ENCODE assay signal across 3 cellular contexts in the genomic region with DNA sequence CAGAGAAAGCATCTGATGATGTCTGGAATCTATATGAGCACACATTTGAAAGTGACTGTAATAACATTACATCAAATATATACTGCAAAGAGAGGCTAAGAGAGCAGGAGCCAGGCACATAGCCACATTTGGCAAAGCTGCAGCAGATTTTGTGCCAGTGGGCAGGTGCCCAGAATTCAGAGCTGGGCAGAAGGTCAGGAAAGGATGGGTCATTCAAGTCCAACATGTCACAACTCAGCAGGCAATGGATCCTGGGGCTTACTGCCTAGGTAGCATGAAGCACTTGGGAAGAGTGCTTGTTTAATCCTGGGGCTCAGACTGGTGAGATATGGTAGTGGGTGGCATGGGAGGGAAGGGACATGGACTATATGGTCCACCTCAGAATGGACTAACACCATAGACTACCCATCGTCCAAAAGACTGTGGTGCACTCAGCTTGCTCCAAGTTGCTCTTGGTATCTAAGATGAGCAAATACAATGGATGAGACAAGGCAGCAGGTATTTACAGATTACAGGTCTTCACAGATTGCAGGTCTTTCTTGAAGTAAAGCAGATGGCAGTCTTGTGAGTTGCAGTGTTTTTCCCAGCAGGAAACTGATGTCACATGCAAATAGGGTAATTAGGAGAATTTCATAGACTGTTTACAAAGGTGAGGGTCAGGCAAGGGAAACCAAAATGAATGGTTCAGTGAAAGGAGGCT.
TF ChIP-seq lines count a peak whose summit lies in the region.

No MANE protein-coding gene starts in this region.

TF ChIP-seq in A549, 52 proteins besides CTCF, POLR2A, EP300 and RAD21:
- no peak for TF ChIP-seq SREBF2 (IDR thresholded peaks at IDR 0.05)
- no peak for TF ChIP-seq JUNB (IDR thresholded peaks at IDR 0.05)
- TF ChIP-seq, protein P1, sequence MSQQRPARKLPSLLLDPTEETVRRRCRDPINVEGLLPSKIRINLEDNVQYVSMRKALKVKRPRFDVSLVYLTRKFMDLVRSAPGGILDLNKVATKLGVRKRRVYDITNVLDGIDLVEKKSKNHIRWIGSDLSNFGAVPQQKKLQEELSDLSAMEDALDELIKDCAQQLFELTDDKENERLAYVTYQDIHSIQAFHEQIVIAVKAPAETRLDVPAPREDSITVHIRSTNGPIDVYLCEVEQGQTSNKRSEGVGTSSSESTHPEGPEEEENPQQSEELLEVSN (IDR thresholded peaks at IDR 0.05; ENCODE audit: borderline replicate concordance, low read depth): no peak
- TF ChIP-seq KDM1A (IDR thresholded peaks at IDR 0.05; ENCODE audit: low read depth): no peak
- TF ChIP-seq ZFP36 (IDR thresholded peaks at IDR 0.05; ENCODE audit: borderline replicate concordance, partially characterized antibody): no peak
- no peak for TF ChIP-seq JUN (IDR thresholded peaks at IDR 0.05)
- TF ChIP-seq CEBPB (IDR thresholded peaks at IDR 0.05): no peak
- TF ChIP-seq FOSL2 (IDR thresholded peaks at IDR 0.05): no peak
- no peak for TF ChIP-seq FOSL2 (CRISPR knock-in tag; IDR thresholded peaks at IDR 0.05)
- TF ChIP-seq CBX8 (IDR thresholded peaks at IDR 0.05): no peak
- TF ChIP-seq KDM5A (IDR thresholded peaks at IDR 0.05): no peak
- TF ChIP-seq CBX2 (IDR thresholded peaks at IDR 0.05; ENCODE audit: borderline replicate concordance, low read depth): no peak
- no peak for TF ChIP-seq PHF8 (IDR thresholded peaks at IDR 0.05; ENCODE audit: borderline replicate concordance, low read depth)
- TF ChIP-seq RFX5 (IDR thresholded peaks at IDR 0.05): no peak
- TF ChIP-seq NR3C1 (IDR thresholded peaks at IDR 0.05): no peak
- TF ChIP-seq CHD2 (IDR thresholded peaks at IDR 0.05; ENCODE audit: low read length, partially characterized antibody): no peak
- no peak for TF ChIP-seq EHF (CRISPR knock-in tag; IDR thresholded peaks at IDR 0.05)

TF ChIP-seq in IMR-90, 13 proteins besides CTCF, POLR2A, EP300 and RAD21:
- TF ChIP-seq RCOR1 (IDR thresholded peaks at IDR 0.05; ENCODE audit: insufficient replicate concordance, low read length): no peak
- TF ChIP-seq CEBPB (IDR thresholded peaks at IDR 0.05; ENCODE audit: low read depth, low read length): no peak
- TF ChIP-seq, protein P2, sequence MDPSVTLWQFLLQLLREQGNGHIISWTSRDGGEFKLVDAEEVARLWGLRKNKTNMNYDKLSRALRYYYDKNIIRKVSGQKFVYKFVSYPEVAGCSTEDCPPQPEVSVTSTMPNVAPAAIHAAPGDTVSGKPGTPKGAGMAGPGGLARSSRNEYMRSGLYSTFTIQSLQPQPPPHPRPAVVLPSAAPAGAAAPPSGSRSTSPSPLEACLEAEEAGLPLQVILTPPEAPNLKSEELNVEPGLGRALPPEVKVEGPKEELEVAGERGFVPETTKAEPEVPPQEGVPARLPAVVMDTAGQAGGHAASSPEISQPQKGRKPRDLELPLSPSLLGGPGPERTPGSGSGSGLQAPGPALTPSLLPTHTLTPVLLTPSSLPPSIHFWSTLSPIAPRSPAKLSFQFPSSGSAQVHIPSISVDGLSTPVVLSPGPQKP (IDR thresholded peaks at IDR 0.05; ENCODE audit: borderline replicate concordance, low read depth, low read length): no peak
- no peak for TF ChIP-seq CHD1 (IDR thresholded peaks at IDR 0.05; ENCODE audit: low read depth, low read length)
- TF ChIP-seq SMC3 (IDR thresholded peaks at IDR 0.05; ENCODE audit: low read depth, low read length): no peak
- no peak for TF ChIP-seq MXI1 (IDR thresholded peaks at IDR 0.05; ENCODE audit: borderline replicate concordance, low read depth, low read length)
- no peak for TF ChIP-seq NFE2L2 (IDR thresholded peaks at IDR 0.05; ENCODE audit: low read depth, low read length)
- TF ChIP-seq FOS (IDR thresholded peaks at IDR 0.05; ENCODE audit: low read depth, low read length): no peak
- no peak for TF ChIP-seq MAZ (IDR thresholded peaks at IDR 0.05; ENCODE audit: borderline replicate concordance, low read depth, low read length)
- no peak for TF ChIP-seq BHLHE40 (IDR thresholded peaks at IDR 0.05; ENCODE audit: low read depth, low read length)
- TF ChIP-seq, protein P3, sequence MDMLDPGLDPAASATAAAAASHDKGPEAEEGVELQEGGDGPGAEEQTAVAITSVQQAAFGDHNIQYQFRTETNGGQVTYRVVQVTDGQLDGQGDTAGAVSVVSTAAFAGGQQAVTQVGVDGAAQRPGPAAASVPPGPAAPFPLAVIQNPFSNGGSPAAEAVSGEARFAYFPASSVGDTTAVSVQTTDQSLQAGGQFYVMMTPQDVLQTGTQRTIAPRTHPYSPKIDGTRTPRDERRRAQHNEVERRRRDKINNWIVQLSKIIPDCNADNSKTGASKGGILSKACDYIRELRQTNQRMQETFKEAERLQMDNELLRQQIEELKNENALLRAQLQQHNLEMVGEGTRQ (IDR thresholded peaks at IDR 0.05; ENCODE audit: low read depth, low read length): no peak
- no peak for TF ChIP-seq RFX5 (IDR thresholded peaks at IDR 0.05; ENCODE audit: low read depth, low read length)
- no peak for TF ChIP-seq MAFK (IDR thresholded peaks at IDR 0.05; ENCODE audit: low read depth, low read length)
TF ChIP-seq in IMR-90: peak in this region for 0.

TF ChIP-seq in K562, 482 proteins besides CTCF, POLR2A, EP300 and RAD21:
- no peak for TF ChIP-seq CBX8 (IDR thresholded peaks at IDR 0.05; ENCODE audit: borderline replicate concordance, extremely low read depth, low read depth, low read length, poor library complexity, severe bottlenecking)
- 0 out of 2 replicates have a peak, but pooled peaks have one; percentile 27 for TF ChIP-seq CBFA2T3 (IDR thresholded peaks at IDR 0.05)
- TF ChIP-seq, protein P4, sequence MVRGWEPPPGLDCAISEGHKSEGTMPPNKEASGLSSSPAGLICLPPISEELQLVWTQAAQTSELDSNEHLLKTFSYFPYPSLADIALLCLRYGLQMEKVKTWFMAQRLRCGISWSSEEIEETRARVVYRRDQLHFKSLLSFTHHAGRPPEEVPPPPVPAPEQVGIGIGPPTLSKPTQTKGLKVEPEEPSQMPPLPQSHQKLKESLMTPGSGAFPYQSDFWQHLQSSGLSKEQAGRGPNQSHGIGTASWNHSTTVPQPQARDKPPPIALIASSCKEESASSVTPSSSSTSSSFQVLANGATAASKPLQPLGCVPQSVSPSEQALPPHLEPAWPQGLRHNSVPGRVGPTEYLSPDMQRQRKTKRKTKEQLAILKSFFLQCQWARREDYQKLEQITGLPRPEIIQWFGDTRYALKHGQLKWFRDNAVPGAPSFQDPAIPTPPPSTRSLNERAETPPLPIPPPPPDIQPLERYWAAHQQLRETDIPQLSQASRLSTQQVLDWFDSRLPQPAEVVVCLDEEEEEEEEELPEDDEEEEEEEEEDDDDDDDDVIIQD (CRISPR knock-in tag; IDR thresholded peaks at IDR 0.05): no peak
- peak; percentile 21; the same call in 1 of the 2 replicates for TF ChIP-seq CBFA2T2 (conservative IDR thresholded peaks at IDR 0.05)
- no peak for TF ChIP-seq SIX5 (IDR thresholded peaks at IDR 0.05; ENCODE audit: borderline replicate concordance in 1 of 2, insufficient read depth in 1 of 2, low read depth in 1 of 2, low read length in 2 of 2)
- no peak for TF ChIP-seq HNRNPL (IDR thresholded peaks at IDR 0.05; ENCODE audit: low read depth, low read length)
